In genomic region chr10:45640049-45640448, GRCh38 we compare ENCODE assay signal across 5 cellular contexts.
"Had no signal": no experiment of that assay in that cellular context is flagged by ENCODE, and none has a peak within 500 bp of the region (broad histone marks: within the 10 kb centered on the region; RNA-seq: fewer than 3 reads in every experiment).

No MANE protein-coding gene starts in this region.

- H3K4me2 ChIP-seq: GM23338 had no signal

- ATAC-seq: GM23338, K562 had no signal

- H3K4me3 Mint-ChIP-seq: GM23338, H9 had no signal

- H2AFZ ChIP-seq: GM23338 had no signal

- H3K27ac Mint-ChIP-seq: GM23338, H9 had no signal

- H3K4me3 ChIP-seq: GM23338, K562 had no signal

- DNase-seq: H9, HCEC 1CT, IMR-90 had no signal

- H3K4me1 Mint-ChIP-seq: GM23338, H9 had no signal

- H3K9me3 Mint-ChIP-seq: GM23338, H9 had no signal
